Comparison of ENCODE assay signal across 8 cellular contexts in genomic region chrX:136200466-136200865, GRCh38. TPM values are rescaled to one million over a fixed set of nuclear protein-coding genes. Genes with fewer than 3 reads are reported as not detected.
DNase-seq lines count a peak whose midpoint lies in the region; ATAC-seq and TF ChIP-seq lines count a peak whose summit lies in the region.

No MANE protein-coding gene starts in this region.

- H3K4me1 ChIP-seq in psoas muscle: peaks cover 10% of the 10 kb centered on the region

- ATAC-seq in psoas muscle: peak; percentile 27 to 41 (median 34)
- ATAC-seq in GM19328 (IDR thresholded peaks at IDR 0.05; ENCODE audit: unreplicated experiment): no peak
- no peak for ATAC-seq in HG02642 (IDR thresholded peaks at IDR 0.05; ENCODE audit: poor library complexity, unreplicated experiment)

- H3K27me3 ChIP-seq in psoas muscle (ENCODE audit: insufficient read depth in 3 of 3, low read length in 2 of 3): no peaks in the 10 kb centered on the region

- H3K36me3 ChIP-seq in psoas muscle (ENCODE audit: insufficient read depth in 1 of 2, low read depth in 1 of 2): peaks cover 0 to 46% of the 10 kb centered on the region in 2 donors

- WGBS in psoas muscle, 3 donors: 11 to 31% (median 12%) methylated on average over 2 of the region's 2 CpGs

- intact Hi-C loops in psoas muscle (cut with DNase I): no loop called here

- H3K9me3 ChIP-seq in psoas muscle: no peaks in the 10 kb centered on the region

- peak overlapping the region; percentile 95 for H3K27ac ChIP-seq in psoas muscle

- TF ChIP-seq CTCF in GM12865 (IDR thresholded peaks at IDR 0.05; ENCODE audit: insufficient read depth, low read depth, low read length, missing control alignments): peak; percentile 14
- TF ChIP-seq CTCF in epithelial cell of esophagus (IDR thresholded peaks at IDR 0.05; ENCODE audit: insufficient read depth, low read depth, low read length, missing control alignments): peak; percentile 23
- TF ChIP-seq CTCF in psoas muscle (IDR thresholded peaks at IDR 0.05): peak; percentile 33

- DNase-seq in GM12865 (ENCODE audit: low read depth): peak; percentile 3
- DNase-seq in MV-4-11 (lab: John Stamatoyannopoulos, UW): peak; percentile 9
- DNase-seq in epithelial cell of esophagus (ENCODE audit: low read depth): peak; percentile 30
- DNase-seq in psoas muscle: no peak
- no peak for DNase-seq in NCI-H226
- DNase-seq in NCI-H2171 (lab: John Stamatoyannopoulos, UW): no peak

- H3K4me3 ChIP-seq in GM12865 (ENCODE audit: low read depth, low read length): no peak overlapping the region
- no peak overlapping the region for H3K4me3 ChIP-seq in epithelial cell of esophagus (ENCODE audit: low read length)
- peak overlapping the region; percentile 74 for H3K4me3 ChIP-seq in psoas muscle

RNA-seq across cellular contexts. Expression of gene MAP7D3, which starts 50.7 kb away (rescaled TPM):
- total RNA-seq in psoas muscle: 10 to 100 TPM in 3 of 4 donors, 1 to 10 TPM in 1; 7.6 to 14.8 (median 10.6) TPM
- 1 to 10 TPM; 4.6 to 8.0 (median 6.2) TPM for polyA plus RNA-seq in psoas muscle

RNA-seq across cellular contexts. Expression of gene FHL1, which starts 53.1 kb away (rescaled TPM):
- total RNA-seq in psoas muscle: 1,000 to 10,000 TPM; 6,074 to 8,382 (median 6,962) TPM
- 1,000 to 10,000 TPM in 2 of 3 donors, 100 to 1,000 TPM in 1; 325 to 4,774 (median 2,961) TPM for polyA plus RNA-seq in psoas muscle

Comparison
In these comparisons a context has a peak if more than half of its experiments do, and no peak if none do; other contexts are left out.
1. DNase-seq: peak in GM12865 (single experiment), MV-4-11 (single experiment) and epithelial cell of esophagus (single experiment); none in psoas muscle (0 of 2), NCI-H226 (single experiment) and NCI-H2171 (single experiment).
2. ATAC-seq: peak in psoas muscle (4 of 4); none in GM19328 (single experiment) and HG02642 (single experiment).
3. Peak in every context shown above with its lines, with median percentiles within 50 percentile points of each other: CTCF ChIP-seq.